In the genomic region with DNA sequence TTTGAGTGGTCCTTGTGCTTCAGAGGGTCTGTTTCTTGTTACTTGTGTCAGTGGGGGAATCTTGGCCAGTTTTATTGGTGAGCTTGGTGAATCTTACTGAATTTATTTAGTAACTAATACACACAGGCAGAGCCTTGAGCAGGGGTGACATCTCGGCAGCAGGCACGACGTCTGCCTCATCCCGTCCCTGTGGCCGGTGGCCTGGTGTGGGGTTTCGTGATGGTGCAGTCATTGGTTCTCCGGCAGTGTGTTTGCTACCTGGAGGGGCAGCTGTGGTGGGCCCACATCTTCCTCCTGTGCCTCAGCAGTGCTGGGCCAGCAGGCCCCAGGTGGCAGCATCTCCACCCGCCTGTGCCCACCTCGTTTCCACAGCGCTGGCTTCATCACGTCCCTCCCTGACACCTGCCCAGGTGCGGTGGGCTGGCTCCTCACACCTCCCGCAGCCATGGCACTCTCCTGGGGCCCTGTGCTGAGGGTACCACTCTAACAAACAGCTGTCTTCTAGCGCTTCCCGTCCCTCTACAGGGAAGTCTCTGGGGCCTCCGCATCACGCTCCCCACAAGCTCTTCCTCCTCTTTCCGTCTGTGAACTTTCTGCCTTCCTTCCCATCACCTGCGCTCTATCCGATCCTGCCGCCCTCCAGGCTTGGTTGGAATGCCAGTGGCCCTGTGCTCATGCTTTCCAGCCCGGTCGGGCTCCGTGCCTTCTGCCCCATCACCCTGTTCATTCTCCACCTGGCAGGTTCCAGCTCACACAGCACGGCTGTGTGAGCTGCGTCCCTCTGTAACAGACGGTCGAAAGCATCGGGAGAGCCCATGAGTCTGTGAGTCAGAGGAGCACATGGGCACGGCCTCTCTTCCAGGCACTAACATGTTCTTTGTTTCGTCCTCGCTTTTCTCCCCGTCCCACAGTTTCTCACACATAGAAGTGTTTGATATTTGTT, we compare ENCODE assay signal across 2 cellular contexts.
TF ChIP-seq lines count a peak whose summit lies in the region.

No MANE protein-coding gene starts in this region.

TF ChIP-seq in GM23338, 12 proteins besides CTCF, POLR2A, EP300 and RAD21:
- TF ChIP-seq ZNF462 (CRISPR knock-in tag; IDR thresholded peaks at IDR 0.05), result no peak
- no peak for TF ChIP-seq STAT1 (IDR thresholded peaks at IDR 0.05; ENCODE audit: unreplicated experiment)
- no peak for TF ChIP-seq CREB1 (CRISPR knock-in tag; IDR thresholded peaks at IDR 0.05; ENCODE audit: low read depth)
TF ChIP-seq in GM23338: peak in this region for 0.

TF ChIP-seq in SK-N-SH treated with all-trans-retinoic acid at 6 μM for 48 hours, 23 proteins besides CTCF, POLR2A, EP300 and RAD21 (continued from another document):
- TF ChIP-seq CREB5 (CRISPR knock-in tag; IDR thresholded peaks at IDR 0.05; ENCODE audit: low read depth) (no peak), PPARA (CRISPR knock-in tag; IDR thresholded peaks at IDR 0.05; ENCODE audit: borderline replicate concordance) (no peak), ZNF8 (CRISPR knock-in tag; IDR thresholded peaks at IDR 0.05) (no peak), GLIS3 (CRISPR knock-in tag; IDR thresholded peaks at IDR 0.05) (no peak), BACH2 (CRISPR knock-in tag; IDR thresholded peaks at IDR 0.05; ENCODE audit: borderline replicate concordance) (no peak)
TF ChIP-seq in SK-N-SH treated with all-trans-retinoic acid at 6 μM for 48 hours: peak in this region for 0.
